ENCODE assay signal across 18 cellular contexts in the genomic region with DNA sequence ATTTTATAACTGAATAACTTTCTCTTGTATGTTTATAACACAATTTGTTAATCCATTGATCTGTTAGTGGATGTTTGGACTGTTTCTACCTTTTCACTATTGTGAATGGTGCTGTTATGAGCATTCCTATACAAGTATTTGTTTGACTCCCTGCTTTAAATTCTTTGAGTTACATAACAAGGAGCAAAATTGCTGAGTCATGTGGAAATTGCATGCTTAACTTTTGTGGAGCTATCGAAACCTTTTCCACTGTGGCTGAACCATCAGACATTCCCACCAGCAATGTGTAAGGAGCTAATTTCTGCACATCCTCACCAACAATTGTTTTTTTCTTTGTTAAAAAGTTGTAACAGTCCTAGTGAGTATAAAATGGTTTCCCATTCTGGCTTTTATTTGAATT.
"Had no signal": no experiment of that assay in that cellular context is flagged by ENCODE, and none has a peak within 500 bp of the region (broad histone marks: within the 10 kb centered on the region; RNA-seq: fewer than 3 reads in every experiment).

No MANE protein-coding gene starts in this region.

- ATAC-seq: activated CD8-positive, alpha-beta T cell treated with anti-CD3 and anti-CD28 coated beads, Interleukin-2, amount 10 ng/mL, durations not matched to agents 7 days and 5 days; activated T-cell treated with anti-CD3 and anti-CD28 coated beads, Interleukin-2, amount 50 U/mL, for 72 hours; left colon; pancreas had no signal

- H3K9me3 ChIP-seq: pancreas, tibial nerve had no signal

- H3K27ac ChIP-seq: epithelial cell of prostate, pancreas, tibial nerve had no signal

- H3K36me3 ChIP-seq: pancreas, tibial nerve had no signal

- H3K4me1 ChIP-seq: pancreas, tibial nerve had no signal

- H3K4me3 Mint-ChIP-seq: activated B cell treated with CpG ODN at 0.5 μM for 24 hours; activated CD4-positive, alpha-beta T cell treated with anti-CD3 and anti-CD28 coated beads, Interleukin-2, amount 10 ng/mL, durations not matched to agents 24 days and 14 days; activated CD8-positive, alpha-beta T cell treated with anti-CD3 and anti-CD28 coated beads, Interleukin-2, amount 10 ng/mL, durations not matched to agents 7 days and 5 days; activated naive CD8-positive, alpha-beta T cell treated with anti-CD3 and anti-CD28 coated beads for 36 hours; activated T-cell treated with anti-CD3 and anti-CD28 coated beads, Interleukin-2, amount 50 U/mL, for 72 hours; dendritic cell treated with granulocyte-macrophage colony-stimulating factor and Interleukin-4, amounts not matched to agents 40 ng/mL and 50 ng/mL, for 4 days; neural crest cell had no signal

- H3K4me1 Mint-ChIP-seq: activated B cell treated with CpG ODN at 0.5 μM for 24 hours; activated CD4-positive, alpha-beta T cell treated with anti-CD3 and anti-CD28 coated beads, Interleukin-2, amount 10 ng/mL, durations not matched to agents 24 days and 14 days; activated naive CD8-positive, alpha-beta T cell treated with anti-CD3 and anti-CD28 coated beads for 36 hours; neural crest cell had no signal

- DNase-seq: activated B cell treated with CpG ODN at 0.5 μM for 24 hours; activated CD4-positive, alpha-beta T cell treated with anti-CD3 and anti-CD28 coated beads, Interleukin-2, amount 10 ng/mL, durations not matched to agents 24 days and 14 days; activated CD8-positive, alpha-beta memory T cell treated with anti-CD3 and anti-CD28 coated beads, Interleukin-2, amount 50 U/mL, for 4 hours; activated CD8-positive, alpha-beta T cell treated with anti-CD3 and anti-CD28 coated beads, Interleukin-2, amount 10 ng/mL, durations not matched to agents 7 days and 5 days; activated gamma-delta T cell treated with Interleukin-2 at 50 U/mL for 16 hours; activated naive CD8-positive, alpha-beta T cell treated with anti-CD3 and anti-CD28 coated beads for 36 hours; activated T-cell treated with anti-CD3 and anti-CD28 coated beads, Interleukin-2, amount 50 U/mL, for 72 hours; effector memory CD4-positive, alpha-beta T cell; left colon; midbrain; pancreas; stimulated activated CD4-positive, alpha-beta T cell treated with anti-CD3 and anti-CD28 coated beads, Interleukin-4, amount 100 ng/mL, for 1 hour; stimulated activated naive CD4-positive, alpha-beta T cell had no signal

- H3K27ac Mint-ChIP-seq: activated B cell treated with CpG ODN at 0.5 μM for 24 hours; activated CD4-positive, alpha-beta T cell treated with anti-CD3 and anti-CD28 coated beads, Interleukin-2, amount 10 ng/mL, durations not matched to agents 24 days and 14 days; activated CD8-positive, alpha-beta T cell treated with anti-CD3 and anti-CD28 coated beads, Interleukin-2, amount 10 ng/mL, durations not matched to agents 7 days and 5 days; activated naive CD8-positive, alpha-beta T cell treated with anti-CD3 and anti-CD28 coated beads for 36 hours; activated T-cell treated with anti-CD3 and anti-CD28 coated beads, Interleukin-2, amount 50 U/mL, for 72 hours; dendritic cell treated with granulocyte-macrophage colony-stimulating factor and Interleukin-4, amounts not matched to agents 40 ng/mL and 50 ng/mL, for 4 days had no signal

- H3K9me3 Mint-ChIP-seq: activated CD4-positive, alpha-beta T cell treated with anti-CD3 and anti-CD28 coated beads, Interleukin-2, amount 10 ng/mL, durations not matched to agents 24 days and 14 days; activated naive CD8-positive, alpha-beta T cell treated with anti-CD3 and anti-CD28 coated beads for 36 hours; dendritic cell treated with granulocyte-macrophage colony-stimulating factor and Interleukin-4, amounts not matched to agents 40 ng/mL and 50 ng/mL, for 4 days had no signal

- H3K27me3 ChIP-seq: pancreas, tibial nerve had no signal

- H3K4me3 ChIP-seq: lung, pancreas, tibial nerve had no signal

- H3K36me3 Mint-ChIP-seq: activated naive CD8-positive, alpha-beta T cell treated with anti-CD3 and anti-CD28 coated beads for 36 hours had no signal

- H3K27me3 Mint-ChIP-seq: activated B cell treated with CpG ODN at 0.5 μM for 24 hours; activated CD4-positive, alpha-beta T cell treated with anti-CD3 and anti-CD28 coated beads, Interleukin-2, amount 10 ng/mL, durations not matched to agents 24 days and 14 days; activated naive CD8-positive, alpha-beta T cell treated with anti-CD3 and anti-CD28 coated beads for 36 hours; dendritic cell treated with granulocyte-macrophage colony-stimulating factor and Interleukin-4, amounts not matched to agents 40 ng/mL and 50 ng/mL, for 4 days had no signal
